In genomic region chr7:44257618-44258422, GRCh38 we compare ENCODE assay signal across 8 cellular contexts. TPM values are rescaled to one million over a fixed set of nuclear protein-coding genes. Genes with fewer than 3 reads are reported as not detected.
A peak's percentile ranks its signal among the peaks of the same experiment; 100 is the strongest.
DNase-seq lines count a peak whose midpoint lies in the region; ATAC-seq and TF ChIP-seq lines count a peak whose summit lies in the region.

No MANE protein-coding gene starts in this region.

- ATAC-seq in GM18873 (IDR thresholded peaks at IDR 0.05; ENCODE audit: low FRiP score, unreplicated experiment) = peak; percentile 87
- peak; percentile 83 for ATAC-seq in HG03060 (IDR thresholded peaks at IDR 0.05; ENCODE audit: low read depth, unreplicated experiment)
- peak; percentile 91 for ATAC-seq in RWPE2 (ENCODE audit: low read depth)

- no peak overlapping the region for H3K4me3 ChIP-seq in RWPE2 (ENCODE audit: severe bottlenecking)
- no peak overlapping the region for H3K4me3 ChIP-seq in vagina

- TF ChIP-seq CTCF in RWPE2 (IDR thresholded peaks at IDR 0.05; ENCODE audit: poor library complexity, severe bottlenecking) = peak; percentile 8
- no peak for TF ChIP-seq CTCF in vagina (IDR thresholded peaks at IDR 0.05)

- intact Hi-C loops in vagina (cut with DNase I) = no loop called here

- peaks cover 37% of the 10 kb centered on the region for H3K4me1 ChIP-seq in RWPE2 (ENCODE audit: insufficient read depth, poor library complexity, severe bottlenecking)
- H3K4me1 ChIP-seq in vagina = peaks cover 48% of the 10 kb centered on the region

- no peak for TF ChIP-seq POLR2A in vagina (IDR thresholded peaks at IDR 0.05)

- no peaks in the 10 kb centered on the region for H3K27me3 ChIP-seq in RWPE2 (ENCODE audit: insufficient read depth, poor library complexity, severe bottlenecking)
- H3K27me3 ChIP-seq in vagina = no peaks in the 10 kb centered on the region

- no peak for DNase-seq in RWPE2 (ENCODE audit: low spot score)
- DNase-seq in activated naive CD4-positive, alpha-beta T cell (lab: John Stamatoyannopoulos, UW) = peak; percentile 37 to 56 (median 39)
- peak; percentile 68 for DNase-seq in glomerular endothelial cell (ENCODE audit: extremely low read depth, low read depth, low spot score)
- peak; percentile 86 for DNase-seq in renal cortical epithelial cell (ENCODE audit: low read depth)
- no peak for DNase-seq in vagina (ENCODE audit: extremely low spot score in 2 of 2)
- no peak for DNase-seq in SW 1271 (lab: John Stamatoyannopoulos, UW)

- no peaks in the 10 kb centered on the region for H3K9me3 ChIP-seq in RWPE2 (ENCODE audit: severe bottlenecking)
- no peaks in the 10 kb centered on the region for H3K9me3 ChIP-seq in vagina

- no peaks in the 10 kb centered on the region for H3K36me3 ChIP-seq in RWPE2 (ENCODE audit: low read depth)
- H3K36me3 ChIP-seq in vagina = no peaks in the 10 kb centered on the region

- H3K27ac ChIP-seq in RWPE2 (ENCODE audit: poor library complexity, severe bottlenecking) (peak overlapping the region; percentile 74), vagina (peak overlapping the region; percentile 34)

RNA-seq across cellular contexts. Expression of gene YKT6, which starts 57.0 kb away (rescaled TPM):
- 102 and 110 TPM in 2 replicates for total RNA-seq in glomerular endothelial cell
- 85.9 and 116 TPM in 2 replicates for total RNA-seq in renal cortical epithelial cell
- total RNA-seq in vagina = 47.6 TPM

Comparison
In these comparisons a context has a peak if more than half of its experiments do, and no peak if none do; other contexts are left out.
1. DNase-seq: peak in activated naive CD4-positive, alpha-beta T cell (4 of 4), glomerular endothelial cell (single experiment) and renal cortical epithelial cell (single experiment); none in RWPE2 (single experiment), vagina (0 of 2) and SW 1271 (0 of 2).
2. Peak in every context shown above with its lines, with median percentiles within 50 percentile points of each other: ATAC-seq.